ENCODE assay signal across 2 cellular contexts in the genomic region with DNA sequence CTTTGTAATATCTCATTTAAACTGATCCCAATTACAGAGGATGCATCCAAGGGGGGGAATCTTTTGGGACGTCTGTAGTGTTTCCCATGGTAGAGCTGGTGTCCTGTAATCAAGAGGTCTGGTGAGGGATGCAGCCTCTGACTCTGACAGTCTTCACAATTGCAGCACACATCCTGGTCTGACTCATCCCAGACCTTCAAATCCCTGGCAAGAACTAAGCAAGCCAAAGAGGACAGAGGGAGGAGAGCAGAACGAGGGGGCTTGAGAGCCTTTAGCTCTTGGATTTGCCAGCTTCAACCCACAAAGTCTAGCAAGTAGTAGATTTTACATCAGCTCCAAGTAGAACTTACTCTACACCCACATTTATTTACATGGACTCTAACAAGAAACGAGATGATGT.
A peak's percentile ranks its signal among the peaks of the same experiment; 100 is the strongest.
TF ChIP-seq lines count a peak whose summit lies in the region.

No MANE protein-coding gene starts in this region.

TF ChIP-seq in A549, 52 proteins besides CTCF, POLR2A, EP300 and RAD21:
- TF ChIP-seq ZFP36 (IDR thresholded peaks at IDR 0.05; ENCODE audit: borderline replicate concordance, partially characterized antibody) = no peak
- no peak for TF ChIP-seq ZSCAN20 (CRISPR knock-in tag; IDR thresholded peaks at IDR 0.05)
- TF ChIP-seq ESRRA (IDR thresholded peaks at IDR 0.05; ENCODE audit: borderline replicate concordance, low read length) = no peak
- TF ChIP-seq FOSL2 (IDR thresholded peaks at IDR 0.05) = peak; percentile 69; the same call in 1 of the 2 replicates
- peak; percentile 70 for TF ChIP-seq FOSL2 (CRISPR knock-in tag; IDR thresholded peaks at IDR 0.05)
- no peak for TF ChIP-seq BHLHE40 (IDR thresholded peaks at IDR 0.05; ENCODE audit: low read depth, low read length)
- TF ChIP-seq MAX (IDR thresholded peaks at IDR 0.05) = 0 out of 2 replicates have a peak, but pooled peaks have one; percentile 18
- TF ChIP-seq SMC3 (IDR thresholded peaks at IDR 0.05) = peak; percentile 6; the same call in 1 of the 3 replicates
- no peak for TF ChIP-seq RCOR1 (IDR thresholded peaks at IDR 0.05; ENCODE audit: low read depth, low read length)
- peak; percentile 24 to 41; a peak in 2 of 4 replicates for TF ChIP-seq CEBPB (IDR thresholded peaks at IDR 0.05)

TF ChIP-seq in GM23338, 12 proteins besides CTCF, POLR2A, EP300 and RAD21:
- no peak for TF ChIP-seq STAT1 (IDR thresholded peaks at IDR 0.05; ENCODE audit: unreplicated experiment)
- TF ChIP-seq ZNF462 (CRISPR knock-in tag; IDR thresholded peaks at IDR 0.05) = no peak
- TF ChIP-seq, protein P1, sequence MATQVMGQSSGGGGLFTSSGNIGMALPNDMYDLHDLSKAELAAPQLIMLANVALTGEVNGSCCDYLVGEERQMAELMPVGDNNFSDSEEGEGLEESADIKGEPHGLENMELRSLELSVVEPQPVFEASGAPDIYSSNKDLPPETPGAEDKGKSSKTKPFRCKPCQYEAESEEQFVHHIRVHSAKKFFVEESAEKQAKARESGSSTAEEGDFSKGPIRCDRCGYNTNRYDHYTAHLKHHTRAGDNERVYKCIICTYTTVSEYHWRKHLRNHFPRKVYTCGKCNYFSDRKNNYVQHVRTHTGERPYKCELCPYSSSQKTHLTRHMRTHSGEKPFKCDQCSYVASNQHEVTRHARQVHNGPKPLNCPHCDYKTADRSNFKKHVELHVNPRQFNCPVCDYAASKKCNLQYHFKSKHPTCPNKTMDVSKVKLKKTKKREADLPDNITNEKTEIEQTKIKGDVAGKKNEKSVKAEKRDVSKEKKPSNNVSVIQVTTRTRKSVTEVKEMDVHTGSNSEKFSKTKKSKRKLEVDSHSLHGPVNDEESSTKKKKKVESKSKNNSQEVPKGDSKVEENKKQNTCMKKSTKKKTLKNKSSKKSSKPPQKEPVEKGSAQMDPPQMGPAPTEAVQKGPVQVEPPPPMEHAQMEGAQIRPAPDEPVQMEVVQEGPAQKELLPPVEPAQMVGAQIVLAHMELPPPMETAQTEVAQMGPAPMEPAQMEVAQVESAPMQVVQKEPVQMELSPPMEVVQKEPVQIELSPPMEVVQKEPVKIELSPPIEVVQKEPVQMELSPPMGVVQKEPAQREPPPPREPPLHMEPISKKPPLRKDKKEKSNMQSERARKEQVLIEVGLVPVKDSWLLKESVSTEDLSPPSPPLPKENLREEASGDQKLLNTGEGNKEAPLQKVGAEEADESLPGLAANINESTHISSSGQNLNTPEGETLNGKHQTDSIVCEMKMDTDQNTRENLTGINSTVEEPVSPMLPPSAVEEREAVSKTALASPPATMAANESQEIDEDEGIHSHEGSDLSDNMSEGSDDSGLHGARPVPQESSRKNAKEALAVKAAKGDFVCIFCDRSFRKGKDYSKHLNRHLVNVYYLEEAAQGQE (IDR thresholded peaks at IDR 0.05; ENCODE audit: unreplicated experiment) = no peak
- TF ChIP-seq EZH2phosphoT487 (IDR thresholded peaks at IDR 0.05; ENCODE audit: unreplicated experiment) = no peak
- TF ChIP-seq CREB1 (CRISPR knock-in tag; IDR thresholded peaks at IDR 0.05; ENCODE audit: low read depth) = no peak
- TF ChIP-seq JUNB (IDR thresholded peaks at IDR 0.05; ENCODE audit: unreplicated experiment) = no peak
- TF ChIP-seq EZH2 (IDR thresholded peaks at IDR 0.05; ENCODE audit: low read depth, unreplicated experiment) = no peak
- TF ChIP-seq ZNF114 (CRISPR knock-in tag; IDR thresholded peaks at IDR 0.05) = no peak
- no peak for TF ChIP-seq NANOG (IDR thresholded peaks at IDR 0.05; ENCODE audit: borderline replicate concordance)
- TF ChIP-seq ZNF331 (CRISPR knock-in tag; IDR thresholded peaks at IDR 0.05; ENCODE audit: low read depth) = no peak
- no peak for TF ChIP-seq POLR2AphosphoS5 (IDR thresholded peaks at IDR 0.05; ENCODE audit: low read depth)
- TF ChIP-seq, protein P2, sequence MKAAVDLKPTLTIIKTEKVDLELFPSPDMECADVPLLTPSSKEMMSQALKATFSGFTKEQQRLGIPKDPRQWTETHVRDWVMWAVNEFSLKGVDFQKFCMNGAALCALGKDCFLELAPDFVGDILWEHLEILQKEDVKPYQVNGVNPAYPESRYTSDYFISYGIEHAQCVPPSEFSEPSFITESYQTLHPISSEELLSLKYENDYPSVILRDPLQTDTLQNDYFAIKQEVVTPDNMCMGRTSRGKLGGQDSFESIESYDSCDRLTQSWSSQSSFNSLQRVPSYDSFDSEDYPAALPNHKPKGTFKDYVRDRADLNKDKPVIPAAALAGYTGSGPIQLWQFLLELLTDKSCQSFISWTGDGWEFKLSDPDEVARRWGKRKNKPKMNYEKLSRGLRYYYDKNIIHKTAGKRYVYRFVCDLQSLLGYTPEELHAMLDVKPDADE (IDR thresholded peaks at IDR 0.05) = no peak
